8 cellular contexts compared by ENCODE assay signal in the genomic region with DNA sequence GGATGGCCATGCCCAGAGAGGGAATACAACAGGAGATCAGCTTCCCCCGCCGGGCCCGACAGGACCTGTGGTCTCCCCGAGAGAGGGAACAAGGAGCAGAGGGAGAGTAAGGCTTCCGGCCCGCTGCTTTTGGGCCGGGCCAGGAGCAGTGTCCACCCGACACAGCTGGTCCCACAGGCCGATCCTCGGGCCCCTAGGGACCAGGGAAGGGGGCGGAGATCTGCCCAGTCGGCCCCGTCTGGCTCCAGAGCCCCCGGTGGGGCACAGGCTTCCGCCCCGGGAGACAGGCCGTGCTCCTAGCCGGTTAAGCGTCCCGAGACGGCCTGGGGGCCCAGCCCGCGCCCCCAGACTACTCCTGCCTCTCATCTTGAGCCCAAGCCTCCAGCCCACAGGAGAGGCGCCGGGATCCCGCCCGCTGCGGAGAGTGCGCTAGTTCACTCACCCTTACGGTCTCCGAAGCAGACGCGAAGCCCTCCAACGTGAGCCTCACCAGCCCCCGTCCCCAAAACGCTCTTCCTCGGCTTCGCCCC. TPM values are rescaled to one million over a fixed set of nuclear protein-coding genes. Genes with fewer than 3 reads are reported as not detected.
DNase-seq lines count a peak whose midpoint lies in the region; ATAC-seq and TF ChIP-seq lines count a peak whose summit lies in the region.

Gene MCFD2 (minus strand): TSS at position 526 of the 530 bp plus-strand sequence. CDS start 6,635 bp downstream, outside the sequence.

- H3K27me3 Mint-ChIP-seq in GM23338 (ENCODE audit: insufficient read depth, low read depth, poor library complexity) = peaks cover 10% of the 10 kb centered on the region
- no peaks in the 10 kb centered on the region for H3K27me3 Mint-ChIP-seq in chondrocyte (ENCODE audit: low read depth)
- H3K27me3 Mint-ChIP-seq in stimulated activated naive CD8-positive, alpha-beta T cell treated with anti-CD3 and anti-CD28 coated beads, Interleukin-15, amount 100 ng/mL, for 72 hours = no peaks in the 10 kb centered on the region

- intact Hi-C loops in left lung (cut with DNase I) = no loop called here

- H3K9me3 Mint-ChIP-seq in GM23338 = no peaks in the 10 kb centered on the region; the same call in 2 of the 3 replicates
- H3K9me3 Mint-ChIP-seq in chondrocyte (ENCODE audit: low read depth) = no peaks in the 10 kb centered on the region
- no peaks in the 10 kb centered on the region for H3K9me3 Mint-ChIP-seq in stimulated activated naive CD8-positive, alpha-beta T cell treated with anti-CD3 and anti-CD28 coated beads, Interleukin-15, amount 100 ng/mL, for 72 hours

- peak within 1 kb of the TSS; percentile 99 for H3K4me2 ChIP-seq in GM23338

- peak within 1 kb of the TSS; percentile 99 for H2AFZ ChIP-seq in GM23338

- no peaks in the 10 kb centered on the region for H3K9me2 ChIP-seq in GM23338 (ENCODE audit: insufficient read depth)

- H3K36me3 Mint-ChIP-seq in GM23338 (ENCODE audit: low read depth) (peaks cover 19% of the 10 kb centered on the region), chondrocyte (ENCODE audit: low read depth) (peaks cover 2% of the 10 kb centered on the region)

- no peak for TF ChIP-seq CTCF in GM23338 (conservative IDR thresholded peaks at IDR 0.05; ENCODE audit: low read depth in 2 of 2)
- no peak for TF ChIP-seq CTCF in chondrocyte (IDR thresholded peaks at IDR 0.05)
- no peak for TF ChIP-seq CTCF in left lung (IDR thresholded peaks at IDR 0.05)

- in situ Hi-C loops in Caki2 (cut with HindIII; ENCODE audit: low pct_unique_long_range_greater_than_20kb, low sequenced_read_pairs) = no loop called here

- H3K4me3 ChIP-seq in GM23338 (peak within 1 kb of the TSS; percentile 99), left lung (peak within 1 kb of the TSS; percentile 94 to 97)

- H3K4me1 ChIP-seq in GM23338 (ENCODE audit: insufficient read depth) = peaks cover 21% of the 10 kb centered on the region
- H3K4me1 ChIP-seq in left lung = peaks cover 9 to 34% of the 10 kb centered on the region in 2 donors

- H3K27me3 ChIP-seq in GM23338 (ENCODE audit: insufficient read depth) (no peaks in the 10 kb centered on the region), left lung (no peaks in the 10 kb centered on the region)

- H3F3A ChIP-seq in GM23338 (replicated peaks; ENCODE audit: low read depth) = peaks cover 4% of the 10 kb centered on the region; the same call in 1 of the 2 replicates

- peak; percentile 75 for ATAC-seq in GM23338
- ATAC-seq in left lung = peak; percentile 49
- ATAC-seq in stimulated activated naive CD8-positive, alpha-beta T cell treated with anti-CD3 and anti-CD28 coated beads, Interleukin-15, amount 100 ng/mL, for 72 hours = peak; percentile 56

- peaks cover 31% of the 10 kb centered on the region for H3K4me1 Mint-ChIP-seq in GM23338
- peaks cover 46% of the 10 kb centered on the region for H3K4me1 Mint-ChIP-seq in chondrocyte (ENCODE audit: low read depth)
- H3K4me1 Mint-ChIP-seq in stimulated activated naive CD8-positive, alpha-beta T cell treated with anti-CD3 and anti-CD28 coated beads, Interleukin-15, amount 100 ng/mL, for 72 hours = peaks cover 42% of the 10 kb centered on the region

- peak within 1 kb of the TSS; percentile 96 for H3K27ac Mint-ChIP-seq in GM23338
- H3K27ac Mint-ChIP-seq in chondrocyte (ENCODE audit: unreplicated experiment) = peak within 1 kb of the TSS; percentile 95
- peak within 1 kb of the TSS; percentile 83 to 90 for H3K27ac Mint-ChIP-seq in stimulated activated naive CD8-positive, alpha-beta T cell treated with anti-CD3 and anti-CD28 coated beads, Interleukin-15, amount 100 ng/mL, for 72 hours

- H3K79me2 ChIP-seq in GM23338 (replicated peaks; ENCODE audit: insufficient read depth) = peaks cover 57% of the 10 kb centered on the region

- H3K4me3 Mint-ChIP-seq in GM23338 (peak within 1 kb of the TSS; percentile 92), chondrocyte (ENCODE audit: unreplicated experiment) (peak within 1 kb of the TSS; percentile 94)
- H3K4me3 Mint-ChIP-seq in stimulated activated naive CD8-positive, alpha-beta T cell treated with anti-CD3 and anti-CD28 coated beads, Interleukin-15, amount 100 ng/mL, for 72 hours = peak within 1 kb of the TSS; percentile 83 to 91

- no peaks in the 10 kb centered on the region for H3K9me3 ChIP-seq in left lung

- H3K27ac ChIP-seq in GM23338 (ENCODE audit: low read depth) (peak within 1 kb of the TSS; percentile 96), left lung (peak within 1 kb of the TSS; percentile 83 to 88)

- H4K20me1 ChIP-seq in GM23338 (replicated peaks; ENCODE audit: insufficient read depth) = peaks cover 21% of the 10 kb centered on the region

- DNase-seq in Caki2 (ENCODE audit: low read depth) = no peak
- no peak for DNase-seq in GM23338 (ENCODE audit: low spot score)
- DNase-seq in NCI-H460 (ENCODE audit: extremely low read depth, low read depth) = no peak
- peak; percentile 92 for DNase-seq in chondrocyte (ENCODE audit: low spot score)
- peak; percentile 35 to 88 for DNase-seq in left lung
- DNase-seq in stimulated activated naive CD8-positive, alpha-beta T cell treated with anti-CD3 and anti-CD28 coated beads, Interleukin-15, amount 100 ng/mL, for 72 hours = peak in 1 of 2 donors; percentile 23
- DNase-seq in activated CD4-positive, alpha-beta T cell treated with anti-CD3 and anti-CD28 coated beads, Interleukin-2, amount 50 U/mL, for 48 hours = no peak
- DNase-seq in NCI-H524 treated with DMSO at 0.1 percent for 48 hours (lab: John Stamatoyannopoulos, UW) = no peak

- no peaks in the 10 kb centered on the region for H3K36me3 ChIP-seq in GM23338 (ENCODE audit: insufficient read depth)
- H3K36me3 ChIP-seq in left lung = peaks cover 0 to 18% of the 10 kb centered on the region in 2 donors

TF ChIP-seq in GM23338, 12 proteins besides CTCF, POLR2A, EP300 and RAD21 (continues in another document):
- TF ChIP-seq, protein P1, sequence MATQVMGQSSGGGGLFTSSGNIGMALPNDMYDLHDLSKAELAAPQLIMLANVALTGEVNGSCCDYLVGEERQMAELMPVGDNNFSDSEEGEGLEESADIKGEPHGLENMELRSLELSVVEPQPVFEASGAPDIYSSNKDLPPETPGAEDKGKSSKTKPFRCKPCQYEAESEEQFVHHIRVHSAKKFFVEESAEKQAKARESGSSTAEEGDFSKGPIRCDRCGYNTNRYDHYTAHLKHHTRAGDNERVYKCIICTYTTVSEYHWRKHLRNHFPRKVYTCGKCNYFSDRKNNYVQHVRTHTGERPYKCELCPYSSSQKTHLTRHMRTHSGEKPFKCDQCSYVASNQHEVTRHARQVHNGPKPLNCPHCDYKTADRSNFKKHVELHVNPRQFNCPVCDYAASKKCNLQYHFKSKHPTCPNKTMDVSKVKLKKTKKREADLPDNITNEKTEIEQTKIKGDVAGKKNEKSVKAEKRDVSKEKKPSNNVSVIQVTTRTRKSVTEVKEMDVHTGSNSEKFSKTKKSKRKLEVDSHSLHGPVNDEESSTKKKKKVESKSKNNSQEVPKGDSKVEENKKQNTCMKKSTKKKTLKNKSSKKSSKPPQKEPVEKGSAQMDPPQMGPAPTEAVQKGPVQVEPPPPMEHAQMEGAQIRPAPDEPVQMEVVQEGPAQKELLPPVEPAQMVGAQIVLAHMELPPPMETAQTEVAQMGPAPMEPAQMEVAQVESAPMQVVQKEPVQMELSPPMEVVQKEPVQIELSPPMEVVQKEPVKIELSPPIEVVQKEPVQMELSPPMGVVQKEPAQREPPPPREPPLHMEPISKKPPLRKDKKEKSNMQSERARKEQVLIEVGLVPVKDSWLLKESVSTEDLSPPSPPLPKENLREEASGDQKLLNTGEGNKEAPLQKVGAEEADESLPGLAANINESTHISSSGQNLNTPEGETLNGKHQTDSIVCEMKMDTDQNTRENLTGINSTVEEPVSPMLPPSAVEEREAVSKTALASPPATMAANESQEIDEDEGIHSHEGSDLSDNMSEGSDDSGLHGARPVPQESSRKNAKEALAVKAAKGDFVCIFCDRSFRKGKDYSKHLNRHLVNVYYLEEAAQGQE (IDR thresholded peaks at IDR 0.05; ENCODE audit: unreplicated experiment) = no peak
- TF ChIP-seq STAT1 (IDR thresholded peaks at IDR 0.05; ENCODE audit: unreplicated experiment) (no peak), JUNB (IDR thresholded peaks at IDR 0.05; ENCODE audit: unreplicated experiment) (no peak), ZNF331 (CRISPR knock-in tag; IDR thresholded peaks at IDR 0.05; ENCODE audit: low read depth) (no peak)

RNA-seq across cellular contexts. Expression of gene MCFD2, which starts in this region (rescaled TPM):
- total RNA-seq in Caki2 (2014; rRNA removed; shearing (Covaris generic); ENCODE audit: low replicate concordance) = 135 and 173 TPM in 2 replicates
- total RNA-seq in GM23338 (2014; rRNA removed; shearing (Covaris generic)) = 55.1 and 62.0 TPM in 2 replicates
- polyA plus RNA-seq in GM23338 (2016; fragmentation: Nextera tagmentation; extraction: Ambion mirVana) = 91.9 and 97.5 TPM in 2 replicates
- 126 and 127 TPM in 2 replicates for total RNA-seq in NCI-H460 (2014; rRNA removed; shearing (Covaris generic))
- polyA plus RNA-seq in NCI-H460 (2014; cell fraction: nucleus; rRNA removed) = 66.3 and 79.2 TPM in 2 replicates
- total RNA-seq in chondrocyte (95.0 to 103 TPM (median 101 TPM) in 3 replicates), left lung (100 to 1,000 TPM in 1 of 2 donors, 10 to 100 TPM in 1; 78.0 to 121 TPM)

Comparison
In these comparisons a context has a peak if more than half of its experiments do, and no peak if none do; other contexts are left out.
1. DNase-seq: peak in chondrocyte (single experiment) and left lung (2 of 2); none in Caki2 (single experiment), GM23338 (single experiment), NCI-H460 (single experiment), activated CD4-positive, alpha-beta T cell treated with anti-CD3 and anti-CD28 coated beads, Interleukin-2, amount 50 U/mL, for 48 hours (0 of 2) and NCI-H524 treated with DMSO at 0.1 percent for 48 hours (single experiment).
2. Peak in every context shown above with its lines, with median percentiles within 50 percentile points of each other: ATAC-seq, H3K27ac Mint-ChIP-seq and H3K4me3 Mint-ChIP-seq.